17 cellular contexts compared by ENCODE assay signal in genomic region chr2:143691136-143691535, GRCh38.
"Had no signal": no experiment of that assay in that cellular context is flagged by ENCODE, and none has a peak within 500 bp of the region (broad histone marks: within the 10 kb centered on the region; RNA-seq: fewer than 3 reads in every experiment).

No MANE protein-coding gene starts in this region.

- DNase-seq: activated CD4-positive, alpha-beta T cell treated with anti-CD3 and anti-CD28 coated beads for 48 hours; activated CD4-positive, CD25-positive, alpha-beta regulatory T cell; activated naive CD4-positive, alpha-beta T cell treated with anti-CD3 and anti-CD28 coated beads for 36 hours; aorta; erythroblast; foreskin melanocyte; hypothalamus; nephron progenitor cell; stimulated activated CD4-positive, alpha-beta T cell treated with anti-CD3 and anti-CD28 coated beads, Interleukin-2, amount 100 ng/mL, for 24 hours had no signal

- H3K36me3 ChIP-seq: right atrium auricular region, tibial nerve, vagina had no signal

- H3K27ac Mint-ChIP-seq: activated naive CD4-positive, alpha-beta T cell treated with anti-CD3 and anti-CD28 coated beads for 36 hours; mesothelial cell of epicardium; nephron progenitor cell; progenitor cell of endocrine pancreas; stimulated activated naive CD8-positive, alpha-beta T cell treated with anti-CD3 and anti-CD28 coated beads, Interleukin-15, Interleukin-2, amounts not matched to agents 100 ng/mL and 50 ng/mL, for 24 hours had no signal

- H3K27me3 Mint-ChIP-seq: stimulated activated naive CD8-positive, alpha-beta T cell treated with anti-CD3 and anti-CD28 coated beads, Interleukin-15, Interleukin-2, amounts not matched to agents 100 ng/mL and 50 ng/mL, for 24 hours had no signal

- H3K4me1 ChIP-seq: right atrium auricular region, vagina had no signal

- H3K27me3 ChIP-seq: right atrium auricular region, tibial nerve, vagina had no signal

- H3K27ac ChIP-seq: coronary artery, right atrium auricular region, vagina had no signal

- H3K4me3 Mint-ChIP-seq: activated naive CD4-positive, alpha-beta T cell treated with anti-CD3 and anti-CD28 coated beads for 36 hours; mesothelial cell of epicardium; nephron progenitor cell; stimulated activated naive CD8-positive, alpha-beta T cell treated with anti-CD3 and anti-CD28 coated beads, Interleukin-15, Interleukin-2, amounts not matched to agents 100 ng/mL and 50 ng/mL, for 24 hours had no signal

- H3K9me3 ChIP-seq: right atrium auricular region, tibial nerve, vagina had no signal

- H3K4me3 ChIP-seq: coronary artery, lung, right atrium auricular region, tibial nerve, vagina had no signal

- H3K36me3 Mint-ChIP-seq: mesothelial cell of epicardium had no signal

- H3K9me3 Mint-ChIP-seq: activated naive CD4-positive, alpha-beta T cell treated with anti-CD3 and anti-CD28 coated beads for 36 hours; mesothelial cell of epicardium; nephron progenitor cell; stimulated activated naive CD8-positive, alpha-beta T cell treated with anti-CD3 and anti-CD28 coated beads, Interleukin-15, Interleukin-2, amounts not matched to agents 100 ng/mL and 50 ng/mL, for 24 hours had no signal
